ENCODE assay signal across 8 cellular contexts in genomic region chr2:231665208-231665921, GRCh38. TPM values are rescaled to one million over a fixed set of nuclear protein-coding genes. Genes with fewer than 3 reads are reported as not detected.
DNase-seq lines count a peak whose midpoint lies in the region; ATAC-seq and TF ChIP-seq lines count a peak whose summit lies in the region.

No MANE protein-coding gene starts in this region.

- no peaks in the 10 kb centered on the region for H3K9me3 Mint-ChIP-seq in CD4-positive, alpha-beta T cell
- peaks cover 8% of the 10 kb centered on the region for H3K9me3 Mint-ChIP-seq in progenitor cell of endocrine pancreas (ENCODE audit: low read depth)

- POLR2A ChIA-PET in CD4-positive, alpha-beta T cell (lab: Charles Lee), result interaction anchor here (1.1 to 1.9 kb wide), 3 partner anchors 24 to 45 kb away, joined by 3 to 4 read pairs (median 3); no protein-coding TSS in a partner anchor
- POLR2A ChIA-PET in OCI-LY7 (lab: Charles Lee), result interaction anchor here (0.6 to 3.2 kb wide), 6 partner anchors 9 to 1413 kb away, joined by 3 to 38 read pairs (median 6); no protein-coding TSS in a partner anchor

- peak overlapping the region; percentile 70 for H3K27ac Mint-ChIP-seq in CD4-positive, alpha-beta T cell
- H3K27ac Mint-ChIP-seq in progenitor cell of endocrine pancreas, result peak overlapping the region; percentile 94

- H3K27me3 Mint-ChIP-seq in CD4-positive, alpha-beta T cell, result no peaks in the 10 kb centered on the region
- no peaks in the 10 kb centered on the region for H3K27me3 Mint-ChIP-seq in progenitor cell of endocrine pancreas

- intact Hi-C loops in CD4-positive, alpha-beta T cell (cut with DNase I, micrococcal nuclease), result loop anchor here in 1 of 2 experiments (10.0 kb wide), 1 partner anchor 611 kb away; the partner anchor contains the start of gene PSMD1
- intact Hi-C loops in OCI-LY7 (cut with micrococcal nuclease; ENCODE audit: unreplicated experiment), result no loop called here
- intact Hi-C loops in esophagus squamous epithelium (cut with DNase I), result no loop called here

- H3K4me1 ChIP-seq in OCI-LY7 (ENCODE audit: insufficient read depth, low read length, poor library complexity, severe bottlenecking) (peaks cover 94% of the 10 kb centered on the region), esophagus squamous epithelium (peaks cover 35 to 65% (median 43%) of the 10 kb centered on the region in 3 donors)

- no peak for TF ChIP-seq CTCF in CD4-positive, alpha-beta T cell (IDR thresholded peaks at IDR 0.05)
- TF ChIP-seq CTCF in OCI-LY7 (conservative IDR thresholded peaks at IDR 0.05; ENCODE audit: low read length), result no peak
- no peak for TF ChIP-seq CTCF in esophagus squamous epithelium (IDR thresholded peaks at IDR 0.05)
- no peak for TF ChIP-seq CTCF in progenitor cell of endocrine pancreas (IDR thresholded peaks at IDR 0.05; ENCODE audit: unreplicated experiment)

- no peak for TF ChIP-seq POLR2A in esophagus squamous epithelium (IDR thresholded peaks at IDR 0.05)

- no peaks in the 10 kb centered on the region for H3K36me3 Mint-ChIP-seq in CD4-positive, alpha-beta T cell (ENCODE audit: low read depth)
- peaks cover 3% of the 10 kb centered on the region for H3K36me3 Mint-ChIP-seq in progenitor cell of endocrine pancreas (ENCODE audit: insufficient read depth)

- no peaks in the 10 kb centered on the region for H3K79me2 ChIP-seq in OCI-LY7 (ENCODE audit: insufficient read depth, low read depth, low read length)

- no peaks in the 10 kb centered on the region for H4K20me1 ChIP-seq in OCI-LY7 (ENCODE audit: insufficient read depth, low read length)

- peak overlapping the region; percentile 86; the same call in 1 of the 2 replicates for H3K4me2 ChIP-seq in OCI-LY7 (ENCODE audit: low read length)

- no peaks in the 10 kb centered on the region for H3K27me3 ChIP-seq in CD4-positive, alpha-beta T cell (ENCODE audit: control insufficient read depth, insufficient read depth, low read length)
- H3K27me3 ChIP-seq in esophagus squamous epithelium, result no peaks in the 10 kb centered on the region

- no TSS peak for BruUV-seq in OCI-LY7 (replicated peaks; lab: Mats Ljungman, UMichigan)

- no peak for ATAC-seq in CD4-positive, alpha-beta T cell (ENCODE audit: poor library complexity)

- CTCF ChIA-PET in CD4-positive, alpha-beta T cell (lab: Charles Lee), result interaction anchor here (1.7 kb wide), 1 partner anchor 21 kb away, joined by 4 read pairs; no protein-coding TSS in a partner anchor
- CTCF ChIA-PET in OCI-LY7 (lab: Charles Lee; ENCODE audit: unreplicated experiment), result interaction anchor here (0.6 to 1.6 kb wide), 3 partner anchors 10 to 51 kb away, joined by 3 to 6 read pairs (median 6); no protein-coding TSS in a partner anchor

- H3K27ac ChIP-seq in CD4-positive, alpha-beta T cell (ENCODE audit: low read depth, low read length), result no peak overlapping the region
- H3K27ac ChIP-seq in OCI-LY7 (ENCODE audit: low read depth, low read length, poor library complexity, severe bottlenecking), result peak overlapping the region; percentile 73
- H3K27ac ChIP-seq in esophagus squamous epithelium, result peak overlapping the region; percentile 85 to 99 (median 95)

- no peaks in the 10 kb centered on the region for H3K9me2 ChIP-seq in OCI-LY7 (ENCODE audit: insufficient read depth, low read length)

- H3K4me1 Mint-ChIP-seq in CD4-positive, alpha-beta T cell (ENCODE audit: low read depth), result peaks cover 17% of the 10 kb centered on the region
- H3K4me1 Mint-ChIP-seq in progenitor cell of endocrine pancreas (ENCODE audit: low read depth), result peaks cover 12% of the 10 kb centered on the region

- DNase-seq in CD4-positive, alpha-beta T cell, result no peak
- DNase-seq in OCI-LY7 (ENCODE audit: low spot score) (no peak), esophagus squamous epithelium (lab: John Stamatoyannopoulos, UW) (no peak), progenitor cell of endocrine pancreas (ENCODE audit: low spot score, unreplicated experiment) (no peak), SHP77 (lab: John Stamatoyannopoulos, UW) (no peak), H4 (ENCODE audit: low spot score) (no peak), NCI-H82 treated with DMSO at 0.1 percent for 48 hours (lab: John Stamatoyannopoulos, UW; ENCODE audit: unreplicated experiment) (no peak)
- DNase-seq in stimulated activated CD4-positive, alpha-beta T cell treated with anti-CD3 and anti-CD28 coated beads, Interleukin-4, amount 100 ng/mL, for 4 hours, result no peak

- H3K9me3 ChIP-seq in CD4-positive, alpha-beta T cell (ENCODE audit: control insufficient read depth, low read length), result no peaks in the 10 kb centered on the region
- H3K9me3 ChIP-seq in OCI-LY7 (ENCODE audit: low read length) (no peaks in the 10 kb centered on the region), esophagus squamous epithelium (no peaks in the 10 kb centered on the region)

- WGBS in esophagus squamous epithelium, 2 donors, result 100% methylated on average over 1 to 2 of the region's 14 CpGs

- H3K4me3 Mint-ChIP-seq in CD4-positive, alpha-beta T cell, result no peak overlapping the region
- peak overlapping the region; percentile 29 for H3K4me3 Mint-ChIP-seq in progenitor cell of endocrine pancreas (ENCODE audit: low read depth)

- H2AFZ ChIP-seq in OCI-LY7 (ENCODE audit: low read length), result peak overlapping the region; percentile 33; the same call in 1 of the 2 replicates

- H3K36me3 ChIP-seq in OCI-LY7 (ENCODE audit: insufficient read depth, low read length) (no peaks in the 10 kb centered on the region), esophagus squamous epithelium (no peaks in the 10 kb centered on the region)

- no peak overlapping the region for H3K4me3 ChIP-seq in OCI-LY7 (ENCODE audit: low read depth, low read length, poor library complexity, severe bottlenecking)
- H3K4me3 ChIP-seq in esophagus squamous epithelium, result peak overlapping the region in 3 of 4 donors; percentile 39 to 68 (median 49)

RNA-seq across cellular contexts. Expression of gene PTMA, which starts 43.0 kb away (rescaled TPM):
- 1,000 to 10,000 TPM; 1,546 to 1,586 TPM for total RNA-seq in CD4-positive, alpha-beta T cell
- 2,780 and 3,271 TPM in 2 replicates for total RNA-seq in OCI-LY7 (2014; rRNA removed; shearing (Covaris generic))
- total RNA-seq in OCI-LY7 (2022) (3,053 and 3,088 TPM in 2 replicates), esophagus squamous epithelium (1,000 to 10,000 TPM in 2 of 4 donors, 100 to 1,000 TPM in 2; 670 to 1,121 (median 903) TPM), progenitor cell of endocrine pancreas (1,066 and 1,116 TPM in 2 replicates)
- 1,956 and 2,048 TPM in 2 replicates for total RNA-seq in H4 (2014; rRNA removed; shearing (Covaris generic))
